In genomic region chr2:54538537-54538936, GRCh38 we compare ENCODE assay signal across 10 cellular contexts.
"Had no signal": no experiment of that assay in that cellular context is flagged by ENCODE, and none has a peak within 500 bp of the region (broad histone marks: within the 10 kb centered on the region; RNA-seq: fewer than 3 reads in every experiment).

No MANE protein-coding gene starts in this region.

- H2AFZ ChIP-seq: GM23248 had no signal

- H3K27ac ChIP-seq: GM23248, HL-60 had no signal

- DNase-seq: GM23248, GOT3, H7, HFFc6, IMR-90, KG1 had no signal

- H3K4me3 ChIP-seq: GM23248, HAP-1, K562 had no signal

- H3K27ac Mint-ChIP-seq: HFFc6 had no signal

- FAIRE-seq: K562 had no signal

- H3K36me3 ChIP-seq: HAP-1 had no signal

- H3K4me3 Mint-ChIP-seq: HFFc6 had no signal

- H3K9me3 ChIP-seq: HAP-1 had no signal

- H3K9me3 Mint-ChIP-seq: HFFc6 had no signal

- ATAC-seq: HCT116, K562 had no signal
